10 cellular contexts compared by ENCODE assay signal in genomic region chr4:27360651-27361347, GRCh38.
DNase-seq lines count a peak whose midpoint lies in the region; TF ChIP-seq lines count a peak whose summit lies in the region.
"Had no signal": no experiment of that assay in that cellular context is flagged by ENCODE, and none has a peak within 500 bp of the region (broad histone marks: within the 10 kb centered on the region; RNA-seq: fewer than 3 reads in every experiment).

No MANE protein-coding gene starts in this region.

- peak overlapping the region; percentile 1 to 74 (median 7) for H3K27ac Mint-ChIP-seq in nephron
- H3K27ac Mint-ChIP-seq: natural killer cell had no signal

- DNase-seq in ELF-1 (ENCODE audit: low read depth, low spot score) (peak; percentile 39), NT2/D1 (ENCODE audit: low read depth, low spot score) (peak; percentile 18), epithelial cell of esophagus (ENCODE audit: low read depth) (peak; percentile 53), NCI-H2196 treated with DMSO at 0.1 percent for 48 hours (lab: John Stamatoyannopoulos, UW; ENCODE audit: unreplicated experiment) (no peak), DMS79 treated with DMSO at 0.1 percent for 48 hours (lab: John Stamatoyannopoulos, UW) (no peak), NCI-H526 (lab: John Stamatoyannopoulos, UW) (no peak), T-helper 1 cell (no peak)
- DNase-seq: effector CD4-positive, alpha-beta T cell; natural killer cell had no signal

- H3K9me3 Mint-ChIP-seq in nephron = no peaks in the 10 kb centered on the region

- H3K4me3 ChIP-seq in NT2/D1 (ENCODE audit: insufficient read length, low read depth) (no peak overlapping the region), epithelial cell of esophagus (ENCODE audit: low read length) (no peak overlapping the region)

- peaks cover 21% of the 10 kb centered on the region for H3K4me1 Mint-ChIP-seq in nephron
- H3K4me1 Mint-ChIP-seq: natural killer cell had no signal

- H3K36me3 ChIP-seq in NT2/D1 (ENCODE audit: insufficient read depth, insufficient read length, low read length) = no peaks in the 10 kb centered on the region

- H3K4me1 ChIP-seq in NT2/D1 (ENCODE audit: insufficient read depth, insufficient read length) = no peaks in the 10 kb centered on the region

- H3K4me3 Mint-ChIP-seq in nephron = peak overlapping the region in 1 of 3 experiments; percentile 7
- H3K4me3 Mint-ChIP-seq: natural killer cell had no signal

- no peaks in the 10 kb centered on the region for H3K27me3 Mint-ChIP-seq in nephron (ENCODE audit: low read depth)

- TF ChIP-seq CTCF in epithelial cell of esophagus (IDR thresholded peaks at IDR 0.05; ENCODE audit: insufficient read depth, low read depth, low read length, missing control alignments) (no peak), nephron (IDR thresholded peaks at IDR 0.05; ENCODE audit: unreplicated experiment in 3 of 3) (no peak)

- no peaks in the 10 kb centered on the region for H3K36me3 Mint-ChIP-seq in nephron (ENCODE audit: low read depth)
- H3K36me3 Mint-ChIP-seq: natural killer cell had no signal

- no peaks in the 10 kb centered on the region for H3K9me3 ChIP-seq in NT2/D1 (ENCODE audit: insufficient read depth, low read length)

- H3K9ac ChIP-seq in NT2/D1 (ENCODE audit: insufficient read length, low read depth) = no peak overlapping the region

- no peaks in the 10 kb centered on the region for H3K27me3 ChIP-seq in NT2/D1 (ENCODE audit: insufficient read depth, insufficient read length)

Comparison
In these comparisons a context has a peak if more than half of its experiments do, and no peak if none do; other contexts are left out.
1. DNase-seq: peak in ELF-1 (single experiment), NT2/D1 (single experiment) and epithelial cell of esophagus (single experiment); none in NCI-H2196 treated with DMSO at 0.1 percent for 48 hours (single experiment), DMS79 treated with DMSO at 0.1 percent for 48 hours (single experiment), NCI-H526 (0 of 2) and T-helper 1 cell (0 of 5).